Comparison of ENCODE assay signal across 1 cellular context in the genomic region with DNA sequence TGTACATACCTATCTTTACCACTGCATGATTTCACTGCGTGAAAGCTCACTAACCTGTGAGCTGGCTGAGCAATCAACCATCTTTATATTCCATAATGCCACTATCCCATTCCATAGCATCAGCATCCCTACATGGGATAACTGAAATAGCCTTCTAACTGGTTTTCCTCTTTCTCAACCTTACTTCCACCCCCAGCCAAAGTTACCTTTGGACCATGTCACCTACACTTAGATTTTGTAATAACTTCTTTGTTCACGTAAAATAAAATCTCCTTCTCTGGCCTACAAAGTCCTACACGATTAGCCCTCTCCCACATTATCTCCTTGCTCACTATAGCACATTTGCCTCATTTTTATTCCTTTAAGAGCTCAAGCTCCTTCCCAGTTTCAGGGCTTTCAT.
TF ChIP-seq lines count a peak whose summit lies in the region.

No MANE protein-coding gene starts in this region.

TF ChIP-seq in HepG2, 621 proteins besides CTCF, POLR2A, EP300 and RAD21:
- TF ChIP-seq GATAD2A (CRISPR knock-in tag; IDR thresholded peaks at IDR 0.05) = no peak
- peak; percentile 25; the same call in 1 of the 2 replicates for TF ChIP-seq HNF4G (IDR thresholded peaks at IDR 0.05; ENCODE audit: borderline replicate concordance, low read depth, low read length)
- TF ChIP-seq HNF4G (CRISPR knock-in tag; IDR thresholded peaks at IDR 0.05; ENCODE audit: borderline replicate concordance, low read depth) = no peak
